31 cellular contexts compared by ENCODE assay signal in genomic region chr10:125999694-126000093, GRCh38.
"Had no signal": no experiment of that assay in that cellular context is flagged by ENCODE, and none has a peak within 500 bp of the region (broad histone marks: within the 10 kb centered on the region; RNA-seq: fewer than 3 reads in every experiment).

No MANE protein-coding gene starts in this region.

- H3K27ac ChIP-seq: ascending aorta, breast epithelium, cardiac muscle cell, colonic mucosa, heart left ventricle, WERI-Rb-1 had no signal

- DNase-seq: activated B cell treated with CpG ODN at 0.5 μM for 24 hours; activated CD4-positive, alpha-beta T cell treated with anti-CD3 and anti-CD28 coated beads for 1 hour; activated CD4-positive, alpha-beta T cell treated with anti-CD3 and anti-CD28 coated beads for 4 hours; activated CD4-positive, alpha-beta T cell treated with anti-CD3 and anti-CD28 coated beads, Interleukin-2, amount 10 ng/mL, durations not matched to agents 7 days and 5 days; activated CD4-positive, alpha-beta T cell treated with anti-CD3 and anti-CD28 coated beads, Interleukin-2, amount 50 U/mL, for 48 hours; activated CD8-positive, alpha-beta memory T cell treated with anti-CD3 and anti-CD28 coated beads, Interleukin-2, amount 50 U/mL, for 48 hours; activated gamma-delta T cell; activated naive CD4-positive, alpha-beta T cell; activated naive CD4-positive, alpha-beta T cell treated with anti-CD3 and anti-CD28 coated beads, Interleukin-2, amount 10 ng/mL, durations not matched to agents 7 days and 5 days; activated naive CD8-positive, alpha-beta T cell treated with anti-CD3 and anti-CD28 coated beads, Interleukin-2, amount 10 ng/mL, durations not matched to agents 7 days and 5 days; activated T-cell treated with anti-CD3 and anti-CD28 coated beads for 4 hours; activated T-cell treated with anti-CD3 and anti-CD28 coated beads, Interleukin-2, amount 50 U/mL, for 24 hours; activated T-cell treated with anti-CD3 and anti-CD28 coated beads, Interleukin-2, amount 50 U/mL, for 72 hours; central memory CD4-positive, alpha-beta T cell; cerebellar nuclear complex; colonic mucosa; foreskin fibroblast; glutamatergic neuron; heart left ventricle; SW 1271; T-cell; T1000; WERI-Rb-1 had no signal

- H3K27ac Mint-ChIP-seq: activated B cell treated with CpG ODN at 0.5 μM for 24 hours; activated CD4-positive, alpha-beta T cell treated with anti-CD3 and anti-CD28 coated beads, Interleukin-2, amount 10 ng/mL, durations not matched to agents 7 days and 5 days; activated naive CD4-positive, alpha-beta T cell treated with anti-CD3 and anti-CD28 coated beads, Interleukin-2, amount 10 ng/mL, durations not matched to agents 7 days and 5 days; activated naive CD4-positive, alpha-beta T cell treated with anti-CD3 and anti-CD28 coated beads, Interleukin-2, amount 50 U/mL, for 72 hours; activated naive CD8-positive, alpha-beta T cell treated with anti-CD3 and anti-CD28 coated beads, Interleukin-2, amount 10 ng/mL, durations not matched to agents 7 days and 5 days; activated T-cell treated with anti-CD3 and anti-CD28 coated beads, Interleukin-2, amount 50 U/mL, for 24 hours; activated T-cell treated with anti-CD3 and anti-CD28 coated beads, Interleukin-2, amount 50 U/mL, for 72 hours; brain; T-helper 1 cell treated with Interleukin-12 subunit alpha and Interleukin-12 subunit beta and Interleukin-4 antibody, amounts not matched to agents 30 μg/mL and 1 μg/mL, for 36 hours; T-helper 2 cell treated with Interferon-gamma antibody and Interleukin-4, amounts not matched to agents 5 μg/mL and 100 μg/mL, for 36 hours had no signal

- H3K9me3 Mint-ChIP-seq: activated B cell treated with CpG ODN at 0.5 μM for 24 hours; activated CD4-positive, alpha-beta T cell treated with anti-CD3 and anti-CD28 coated beads, Interleukin-2, amount 10 ng/mL, durations not matched to agents 7 days and 5 days; activated naive CD4-positive, alpha-beta T cell treated with anti-CD3 and anti-CD28 coated beads, Interleukin-2, amount 10 ng/mL, durations not matched to agents 7 days and 5 days; activated naive CD4-positive, alpha-beta T cell treated with anti-CD3 and anti-CD28 coated beads, Interleukin-2, amount 50 U/mL, for 72 hours; activated naive CD8-positive, alpha-beta T cell treated with anti-CD3 and anti-CD28 coated beads, Interleukin-2, amount 10 ng/mL, durations not matched to agents 7 days and 5 days; activated T-cell treated with anti-CD3 and anti-CD28 coated beads, Interleukin-2, amount 50 U/mL, for 24 hours; activated T-cell treated with anti-CD3 and anti-CD28 coated beads, Interleukin-2, amount 50 U/mL, for 72 hours; T-cell; T-helper 1 cell treated with Interleukin-12 subunit alpha and Interleukin-12 subunit beta and Interleukin-4 antibody, amounts not matched to agents 30 μg/mL and 1 μg/mL, for 36 hours; T-helper 2 cell treated with Interferon-gamma antibody and Interleukin-4, amounts not matched to agents 5 μg/mL and 100 μg/mL, for 36 hours had no signal

- H3K27me3 ChIP-seq: ascending aorta, breast epithelium, cardiac muscle cell, colonic mucosa, heart left ventricle had no signal

- H3K4me1 ChIP-seq: ascending aorta, breast epithelium, colonic mucosa, heart left ventricle had no signal

- ATAC-seq: activated naive CD4-positive, alpha-beta T cell treated with anti-CD3 and anti-CD28 coated beads, Interleukin-2, amount 50 U/mL, for 72 hours; activated T-cell treated with anti-CD3 and anti-CD28 coated beads, Interleukin-2, amount 50 U/mL, for 72 hours; esophagus mucosa; heart left ventricle had no signal

- H3K4me3 ChIP-seq: ascending aorta, breast epithelium, cardiac muscle cell, colonic mucosa, heart left ventricle had no signal

- H3K27me3 Mint-ChIP-seq: activated B cell treated with CpG ODN at 0.5 μM for 24 hours had no signal

- H3K36me3 Mint-ChIP-seq: activated naive CD4-positive, alpha-beta T cell treated with anti-CD3 and anti-CD28 coated beads, Interleukin-2, amount 10 ng/mL, durations not matched to agents 7 days and 5 days; activated naive CD4-positive, alpha-beta T cell treated with anti-CD3 and anti-CD28 coated beads, Interleukin-2, amount 50 U/mL, for 72 hours; activated naive CD8-positive, alpha-beta T cell treated with anti-CD3 and anti-CD28 coated beads, Interleukin-2, amount 10 ng/mL, durations not matched to agents 7 days and 5 days; brain; T-cell had no signal

- H3K4me1 Mint-ChIP-seq: activated B cell treated with CpG ODN at 0.5 μM for 24 hours; activated CD4-positive, alpha-beta T cell treated with anti-CD3 and anti-CD28 coated beads, Interleukin-2, amount 10 ng/mL, durations not matched to agents 7 days and 5 days; activated naive CD4-positive, alpha-beta T cell treated with anti-CD3 and anti-CD28 coated beads, Interleukin-2, amount 10 ng/mL, durations not matched to agents 7 days and 5 days; activated naive CD8-positive, alpha-beta T cell treated with anti-CD3 and anti-CD28 coated beads, Interleukin-2, amount 10 ng/mL, durations not matched to agents 7 days and 5 days had no signal

- H3K36me3 ChIP-seq: ascending aorta, breast epithelium, cardiac muscle cell, colonic mucosa, heart left ventricle, WERI-Rb-1 had no signal

- H3K4me3 Mint-ChIP-seq: activated B cell treated with CpG ODN at 0.5 μM for 24 hours; activated CD4-positive, alpha-beta T cell treated with anti-CD3 and anti-CD28 coated beads, Interleukin-2, amount 10 ng/mL, durations not matched to agents 7 days and 5 days; activated naive CD4-positive, alpha-beta T cell treated with anti-CD3 and anti-CD28 coated beads, Interleukin-2, amount 10 ng/mL, durations not matched to agents 7 days and 5 days; activated naive CD8-positive, alpha-beta T cell treated with anti-CD3 and anti-CD28 coated beads, Interleukin-2, amount 10 ng/mL, durations not matched to agents 7 days and 5 days; activated T-cell treated with anti-CD3 and anti-CD28 coated beads, Interleukin-2, amount 50 U/mL, for 24 hours; brain; T-helper 1 cell treated with Interleukin-12 subunit alpha and Interleukin-12 subunit beta and Interleukin-4 antibody, amounts not matched to agents 30 μg/mL and 1 μg/mL, for 36 hours; T-helper 2 cell treated with Interferon-gamma antibody and Interleukin-4, amounts not matched to agents 5 μg/mL and 100 μg/mL, for 36 hours had no signal

- H3K9me3 ChIP-seq: ascending aorta, breast epithelium, colonic mucosa, heart left ventricle had no signal
